ENCODE assay signal across 19 cellular contexts in genomic region chr2:37206760-37207159, GRCh38. TPM values are rescaled to one million over a fixed set of nuclear protein-coding genes. Genes with fewer than 3 reads are reported as not detected.
"Had no signal": no experiment of that assay in that cellular context is flagged by ENCODE, and none has a peak within 500 bp of the region (broad histone marks: within the 10 kb centered on the region; RNA-seq: fewer than 3 reads in every experiment).

No MANE protein-coding gene starts in this region.

RNA-seq across cellular contexts. Expression of gene SULT6B1, which starts 18.3 kb away (rescaled TPM):
- total RNA-seq: activated B cell treated with CpG ODN at 0.5 μM for 24 hours; activated CD8-positive, alpha-beta T cell treated with anti-CD3 and anti-CD28 coated beads for 36 hours; activated T-cell treated with anti-CD3 and anti-CD28 coated beads, Interleukin-2, amount 50 U/mL, for 4 hours; activated T-helper 17 cell treated with anti-CD3 and anti-CD28 coated beads, Interleukin-2, amount 50 U/mL, for 72 hours; astrocyte; bronchial epithelial cell; cardiac septum; cerebellum; dorsolateral prefrontal cortex; endothelial cell of umbilical vein; esophagus squamous epithelium; fibroblast of lung; fibroblast of villous mesenchyme; gastroesophageal sphincter; glomerular endothelial cell; heart right ventricle; T-helper 2 cell treated with Interferon-gamma antibody and Interleukin-4, amounts not matched to agents 100 ng/mL and 5 ng/mL, for 36 hours had no signal
- polyA plus RNA-seq: adipose tissue, endothelial cell of umbilical vein, esophagus, fibroblast of lung, heart right ventricle had no signal
